In the genomic region with DNA sequence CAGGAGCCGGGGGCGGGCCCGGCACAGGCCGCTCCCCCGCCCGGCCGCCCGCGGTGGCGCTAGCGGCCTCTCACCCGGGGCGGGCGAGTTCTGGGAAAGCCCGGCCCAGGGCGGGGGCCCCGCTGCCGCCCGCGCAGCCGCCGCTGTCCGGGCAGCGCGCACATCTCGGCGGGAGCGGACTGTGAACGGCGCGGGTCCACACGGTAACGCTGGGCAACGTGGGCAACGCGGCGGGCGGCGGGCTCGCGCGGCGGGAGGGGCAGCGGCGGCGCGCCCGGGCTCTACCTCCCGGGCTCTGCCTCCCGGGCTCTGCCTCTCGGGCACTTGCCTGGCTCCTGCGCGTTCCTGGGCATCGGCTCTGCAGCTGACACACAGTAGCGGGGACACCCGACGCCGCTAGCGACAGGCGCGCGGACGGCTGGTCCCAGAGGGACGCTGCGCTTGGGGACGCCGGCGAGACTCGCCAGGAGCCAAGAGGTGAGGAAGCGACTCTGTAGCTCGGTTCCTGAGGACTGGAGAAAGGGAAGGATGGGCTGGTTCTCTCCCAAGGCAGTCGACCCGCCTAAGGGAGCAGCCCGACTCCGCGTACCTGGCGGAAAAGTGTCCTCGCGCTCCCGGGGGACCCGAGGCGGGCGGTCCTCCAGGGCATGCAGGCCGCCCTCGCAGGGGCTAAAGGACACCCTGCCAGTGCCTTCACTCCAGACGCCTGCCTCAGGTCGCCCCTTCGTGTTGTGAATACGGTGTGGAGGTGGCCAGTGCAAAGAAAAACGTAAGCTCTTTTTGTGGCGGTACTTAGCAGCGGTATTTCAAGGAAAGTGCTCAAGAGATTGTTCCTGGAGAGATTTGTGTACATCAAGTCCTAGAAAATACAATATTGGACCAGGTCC, we compare ENCODE assay signal across 8 cellular contexts. TPM values are rescaled to one million over a fixed set of nuclear protein-coding genes. Genes with fewer than 3 reads are reported as not detected.
DNase-seq lines count a peak whose midpoint lies in the region; ATAC-seq and TF ChIP-seq lines count a peak whose summit lies in the region.

A gene (plus strand): TSS at position 150 of the 887 bp plus-strand sequence. CDS start 37,116 bp downstream, outside the sequence.

- peak within 1 kb of the TSS; percentile 32 for H3K4me3 ChIP-seq in GM12865 (ENCODE audit: low read depth, low read length)

- H3K4me3 Mint-ChIP-seq in activated T-cell treated with anti-CD3 and anti-CD28 coated beads, Interleukin-2, amount 50 U/mL, for 72 hours, result peak within 1 kb of the TSS; percentile 57 to 61
- peak within 1 kb of the TSS; percentile 74 for H3K4me3 Mint-ChIP-seq in osteocyte (ENCODE audit: unreplicated experiment)

- H3K36me3 Mint-ChIP-seq in activated T-cell treated with anti-CD3 and anti-CD28 coated beads, Interleukin-2, amount 50 U/mL, for 72 hours (ENCODE audit: insufficient read depth in 2 of 2), result peaks cover 0 to 4% of the 10 kb centered on the region in 2 donors
- H3K36me3 Mint-ChIP-seq in osteocyte (ENCODE audit: unreplicated experiment), result peaks cover 5% of the 10 kb centered on the region

- ATAC-seq in activated T-cell treated with anti-CD3 and anti-CD28 coated beads, Interleukin-2, amount 50 U/mL, for 72 hours (replicated peaks in 1 of 2), result peak; percentile 82 to 86
- no peak for ATAC-seq in HG03175 (IDR thresholded peaks at IDR 0.05; ENCODE audit: unreplicated experiment)

- no peak within 1 kb of the TSS for H3K27ac Mint-ChIP-seq in activated T-cell treated with anti-CD3 and anti-CD28 coated beads, Interleukin-2, amount 50 U/mL, for 72 hours
- peak within 1 kb of the TSS; percentile 68 for H3K27ac Mint-ChIP-seq in osteocyte (ENCODE audit: unreplicated experiment)

- TF ChIP-seq CTCF in GM12865 (IDR thresholded peaks at IDR 0.05; ENCODE audit: insufficient read depth, low read depth, low read length, missing control alignments) (no peak), osteocyte (IDR thresholded peaks at IDR 0.05) (no peak)

- intact Hi-C loops in cardiac septum (cut with DNase I), result loop anchor here (2.0 to 10.0 kb wide), 2 partner anchors 47 to 281 kb away; no protein-coding TSS in a partner anchor

- DNase-seq in 8988T (peak; percentile 69), GM12865 (ENCODE audit: low read depth) (peak; percentile 14), LHCN-M2 (ENCODE audit: low read depth) (peak; percentile 56), cardiac septum (ENCODE audit: low spot score) (peak; percentile 80), osteocyte (ENCODE audit: extremely low spot score, unreplicated experiment) (peak; percentile 85), mucosa of gallbladder (ENCODE audit: low spot score) (no peak)
- peak; percentile 4 to 14 for DNase-seq in activated T-cell treated with anti-CD3 and anti-CD28 coated beads, Interleukin-2, amount 50 U/mL, for 72 hours

- H3K4me1 Mint-ChIP-seq in activated T-cell treated with anti-CD3 and anti-CD28 coated beads, Interleukin-2, amount 50 U/mL, for 72 hours (ENCODE audit: low read depth), result no peaks in the 10 kb centered on the region
- peaks cover 48% of the 10 kb centered on the region for H3K4me1 Mint-ChIP-seq in osteocyte (ENCODE audit: unreplicated experiment)

- no peaks in the 10 kb centered on the region for H3K9me3 Mint-ChIP-seq in activated T-cell treated with anti-CD3 and anti-CD28 coated beads, Interleukin-2, amount 50 U/mL, for 72 hours
- no peaks in the 10 kb centered on the region for H3K9me3 Mint-ChIP-seq in osteocyte (ENCODE audit: unreplicated experiment)

- H3K27me3 Mint-ChIP-seq in activated T-cell treated with anti-CD3 and anti-CD28 coated beads, Interleukin-2, amount 50 U/mL, for 72 hours (ENCODE audit: low read depth), result peaks cover 68% of the 10 kb centered on the region
- no peaks in the 10 kb centered on the region for H3K27me3 Mint-ChIP-seq in osteocyte (ENCODE audit: unreplicated experiment)

RNA-seq across cellular contexts. Expression of the gene that starts here (rescaled TPM):
- total RNA-seq in LHCN-M2 (2014; rRNA removed) (5.4 and 6.7 TPM in 2 replicates), cardiac septum (51.5 TPM), osteocyte (7.0 and 7.4 TPM in 2 replicates), mucosa of gallbladder (3.5 TPM)
- polyA plus RNA-seq in LHCN-M2 (2012), result 4.6 TPM
- under 1 TPM; 0.05 to 0.12 TPM for total RNA-seq in activated T-cell treated with anti-CD3 and anti-CD28 coated beads, Interleukin-2, amount 50 U/mL, for 72 hours

Comparison
In these comparisons a context has a peak if more than half of its experiments do, and no peak if none do; other contexts are left out.
1. Peak in DNase-seq and ATAC-seq in activated T-cell treated with anti-CD3 and anti-CD28 coated beads, Interleukin-2, amount 50 U/mL, for 72 hours; RNA of the gene not detected or under 1 TPM.